In genomic region chr21:42561742-42562141, GRCh38 we compare ENCODE assay signal across 13 cellular contexts. TPM values are rescaled to one million over a fixed set of nuclear protein-coding genes. Genes with fewer than 3 reads are reported as not detected.
DNase-seq lines count a peak whose midpoint lies in the region; ATAC-seq and TF ChIP-seq lines count a peak whose summit lies in the region.
"Had no signal": no experiment of that assay in that cellular context is flagged by ENCODE, and none has a peak within 500 bp of the region (broad histone marks: within the 10 kb centered on the region; RNA-seq: fewer than 3 reads in every experiment).

No MANE protein-coding gene starts in this region.

- TF ChIP-seq CTCF in left lung (IDR thresholded peaks at IDR 0.05) = no peak

- DNase-seq in DMS79 treated with DMSO at 0.1 percent for 48 hours (lab: John Stamatoyannopoulos, UW) (peak; percentile 50), NCI-H2081 (lab: John Stamatoyannopoulos, UW) (peak; percentile 80 to 95), left lung (peak; percentile 24 to 64), iPS-NIHi7 (ENCODE audit: extremely low spot score) (no peak), trophoblast cell (no peak)
- DNase-seq in activated T-cell treated with anti-CD3 and anti-CD28 coated beads, Interleukin-2, amount 50 U/mL, for 48 hours = no peak
- DNase-seq: caudate nucleus, NCI-H226 had no signal

- peak; percentile 49 for ATAC-seq in GM21423 (IDR thresholded peaks at IDR 0.05; ENCODE audit: unreplicated experiment)
- ATAC-seq in left lung = no peak
- no peak for ATAC-seq in GM18517 (IDR thresholded peaks at IDR 0.05; ENCODE audit: unreplicated experiment)
- ATAC-seq: activated CD4-positive, CD25-positive, alpha-beta regulatory T cell treated with anti-CD3 and anti-CD28 coated beads, Interleukin-2, amount 50 U/mL, for 24 hours; HCT116; right lobe of liver had no signal

- no peak overlapping the region for H3K4me3 ChIP-seq in left lung
- no peak overlapping the region for H3K4me3 ChIP-seq in trophoblast cell (ENCODE audit: low read depth, low read length)
- H3K4me3 ChIP-seq: right lobe of liver had no signal

- H3K4me1 ChIP-seq in left lung (peaks cover 0 to 5% of the 10 kb centered on the region in 2 donors), trophoblast cell (ENCODE audit: control insufficient read depth in 1 of 2, insufficient read depth in 2 of 2, low read length in 2 of 2) (peaks cover 3 to 5% of the 10 kb centered on the region in 2 experiments)

- H3K36me3 ChIP-seq in left lung (peaks cover 0 to 98% of the 10 kb centered on the region in 2 donors), trophoblast cell (ENCODE audit: control insufficient read depth in 1 of 2, insufficient read depth in 2 of 2, low read length in 2 of 2) (peaks cover 35 to 41% of the 10 kb centered on the region in 2 experiments)

- no peak overlapping the region for H3K9ac ChIP-seq in trophoblast cell (ENCODE audit: low read length)

- H3K79me1 ChIP-seq in trophoblast cell (ENCODE audit: low read length) = no peaks in the 10 kb centered on the region

- H3K9me3 ChIP-seq in left lung (no peaks in the 10 kb centered on the region), trophoblast cell (ENCODE audit: insufficient read depth, low read depth, low read length) (no peaks in the 10 kb centered on the region)
- H3K9me3 ChIP-seq: right lobe of liver had no signal

- H4K91ac ChIP-seq in trophoblast cell (ENCODE audit: low read depth, low read length) = no peak overlapping the region

- no peak overlapping the region for H3K14ac ChIP-seq in trophoblast cell (ENCODE audit: low read length)

- intact Hi-C loops in left lung (cut with DNase I) = no loop called here

- no peak overlapping the region for H2BK5ac ChIP-seq in trophoblast cell (ENCODE audit: low read depth, low read length, poor library complexity)

- no peak overlapping the region for H2AFZ ChIP-seq in trophoblast cell (ENCODE audit: insufficient read depth, low read length, poor library complexity)

- H3K23ac ChIP-seq in trophoblast cell (ENCODE audit: low read length) = no peak overlapping the region

- no peak overlapping the region for H2BK120ac ChIP-seq in trophoblast cell (ENCODE audit: insufficient read depth, low read length, poor library complexity)

- H3K18ac ChIP-seq in trophoblast cell (ENCODE audit: low read length) = no peak overlapping the region

- H3K27me3 ChIP-seq in left lung (no peaks in the 10 kb centered on the region), trophoblast cell (ENCODE audit: insufficient read depth, low read length) (no peaks in the 10 kb centered on the region)
- H3K27me3 ChIP-seq: right lobe of liver had no signal

- H2AK5ac ChIP-seq in trophoblast cell (ENCODE audit: low read length) = no peak overlapping the region

- no peak overlapping the region for H2BK12ac ChIP-seq in trophoblast cell (ENCODE audit: low read length)

- WGBS in trophoblast cell (ENCODE audit: extremely low coverage, insufficient coverage, insufficient read length) = no CpG with 5 or more reads among the region's 12 CpGs

- H3K79me2 ChIP-seq in trophoblast cell (ENCODE audit: control insufficient read depth, insufficient read depth, low read length, poor library complexity) = no peaks in the 10 kb centered on the region

- no peak overlapping the region for H3K4ac ChIP-seq in trophoblast cell (ENCODE audit: low read depth, low read length)

- no peak overlapping the region for H3K27ac ChIP-seq in left lung
- H3K27ac ChIP-seq in trophoblast cell (ENCODE audit: low read depth, low read length) = no peak overlapping the region
- H3K27ac ChIP-seq: right lobe of liver had no signal

- no peak overlapping the region for H3K4me2 ChIP-seq in trophoblast cell (ENCODE audit: low read length)

- H4K12ac ChIP-seq in trophoblast cell (ENCODE audit: low read depth, low read length) = no peak overlapping the region

- H4K8ac ChIP-seq in trophoblast cell (ENCODE audit: low read depth, low read length) = no peak overlapping the region

RNA-seq across cellular contexts. Expression of gene SLC37A1, which starts 48.1 kb away (rescaled TPM):
- total RNA-seq in left lung = 10 to 100 TPM; 22.4 to 26.8 TPM
- 15.1 and 16.6 TPM in 2 replicates for polyA plus RNA-seq in trophoblast cell (2013)

Comparison
In these comparisons a context has a peak if more than half of its experiments do, and no peak if none do; other contexts are left out.
1. DNase-seq: peak in DMS79 treated with DMSO at 0.1 percent for 48 hours (single experiment), NCI-H2081 (2 of 2) and left lung (2 of 2); none in iPS-NIHi7 (single experiment), trophoblast cell (0 of 2) and activated T-cell treated with anti-CD3 and anti-CD28 coated beads, Interleukin-2, amount 50 U/mL, for 48 hours (0 of 2).